15 cellular contexts compared by ENCODE assay signal in genomic region chr4:122830392-122831095, GRCh38. TPM values are rescaled to one million over a fixed set of nuclear protein-coding genes. Genes with fewer than 3 reads are reported as not detected.
A peak's percentile ranks its signal among the peaks of the same experiment; 100 is the strongest.
DNase-seq lines count a peak whose midpoint lies in the region; FAIRE-seq and TF ChIP-seq lines count a peak whose summit lies in the region.
"Had no signal": no experiment of that assay in that cellular context is flagged by ENCODE, and none has a peak within 500 bp of the region (broad histone marks: within the 10 kb centered on the region; RNA-seq: fewer than 3 reads in every experiment).

No MANE protein-coding gene starts in this region.

- no peaks in the 10 kb centered on the region for H3K27me3 ChIP-seq in breast epithelium
- H3K27me3 ChIP-seq in esophagus muscularis mucosa = no peaks in the 10 kb centered on the region
- no peaks in the 10 kb centered on the region for H3K27me3 ChIP-seq in muscle layer of colon (ENCODE audit: control insufficient read depth in 1 of 2, insufficient read depth in 2 of 2, low read length in 2 of 2)
- H3K27me3 ChIP-seq: tibial nerve had no signal

- no TSS peak for BruUV-seq in MCF 10A (replicated peaks; lab: Mats Ljungman, UMichigan)

- peaks cover 6% of the 10 kb centered on the region for H3K36me3 Mint-ChIP-seq in MCF 10A (ENCODE audit: insufficient read depth, unreplicated experiment)

- H3K27ac ChIP-seq in breast epithelium (peak overlapping the region; percentile 77 to 92), esophagus muscularis mucosa (replicated peaks in 1 of 4) (peak overlapping the region; percentile 11 to 91 (median 52)), muscle layer of colon (ENCODE audit: low read depth, low read length) (peak overlapping the region; percentile 35)
- H3K27ac ChIP-seq: KMS-11 had no signal

- intact Hi-C loops in breast epithelium (cut with DNase I; ENCODE audit: low total_unique reads) (no loop called here), MCF 10A (cut with micrococcal nuclease) (loop anchor here (2.0 kb wide), 1 partner anchor 44 kb away; no protein-coding TSS in a partner anchor), esophagus muscularis mucosa (cut with DNase I) (no loop called here)

- no peaks in the 10 kb centered on the region for H3K36me3 ChIP-seq in breast epithelium
- peaks cover 0 to 2% (median 0%) of the 10 kb centered on the region in 4 donors for H3K36me3 ChIP-seq in esophagus muscularis mucosa
- no peaks in the 10 kb centered on the region for H3K36me3 ChIP-seq in muscle layer of colon (ENCODE audit: insufficient read depth, low read length)
- H3K36me3 ChIP-seq: tibial nerve had no signal

- no peak for TF ChIP-seq EP300 in esophagus muscularis mucosa (IDR thresholded peaks at IDR 0.05)

- H3K27ac Mint-ChIP-seq in MCF 10A (ENCODE audit: low read depth, unreplicated experiment) = no peak overlapping the region
- H3K27ac Mint-ChIP-seq: activated CD8-positive, alpha-beta T cell treated with anti-CD3 and anti-CD28 coated beads, Interleukin-2, amount 10 ng/mL, durations not matched to agents 7 days and 5 days had no signal

- H3K4me1 ChIP-seq in breast epithelium = peaks cover 5 to 10% of the 10 kb centered on the region in 2 donors
- peaks cover 4 to 82% (median 78%) of the 10 kb centered on the region in 4 donors for H3K4me1 ChIP-seq in esophagus muscularis mucosa
- peaks cover 62% of the 10 kb centered on the region for H3K4me1 ChIP-seq in muscle layer of colon (ENCODE audit: insufficient read depth, low read length)

- H3K9me3 ChIP-seq in breast epithelium (no peaks in the 10 kb centered on the region), esophagus muscularis mucosa (no peaks in the 10 kb centered on the region), muscle layer of colon (ENCODE audit: low read length) (no peaks in the 10 kb centered on the region)
- H3K9me3 ChIP-seq: tibial nerve had no signal

- FAIRE-seq in GM12892 (lab: Jason Lieb, UNC) = no peak
- FAIRE-seq: A204.1, GM18507 had no signal

- TF ChIP-seq POLR2A in breast epithelium (IDR thresholded peaks at IDR 0.05) (no peak), esophagus muscularis mucosa (IDR thresholded peaks at IDR 0.05; ENCODE audit: low read depth) (no peak), GM12892 (IDR thresholded peaks at IDR 0.05; ENCODE audit: low read depth, low read length) (no peak)

- POLR2A ChIA-PET in MCF 10A (lab: Yijun Ruan, JAX) = interaction anchor here (0.6 to 4.2 kb wide), 16 partner anchors 11 to 84 kb away, joined by 3 to 27 read pairs (median 4); no protein-coding TSS in a partner anchor

- H3K9me3 Mint-ChIP-seq in MCF 10A (ENCODE audit: unreplicated experiment) = no peaks in the 10 kb centered on the region

- DNase-seq in breast epithelium (ENCODE audit: low spot score in 2 of 2) (no peak), MCF 10A (ENCODE audit: unreplicated experiment) (no peak), esophagus muscularis mucosa (ENCODE audit: extremely low spot score) (peak; percentile 70), GM12892 (ENCODE audit: insufficient read length) (no peak), retina (no peak), NCI-H1417 treated with DMSO at 0.1 percent for 48 hours (lab: John Stamatoyannopoulos, UW) (no peak), NCI-H146 treated with DMSO at 0.1 percent for 48 hours (lab: John Stamatoyannopoulos, UW; ENCODE audit: unreplicated experiment) (no peak)
- DNase-seq: activated CD8-positive, alpha-beta T cell treated with anti-CD3 and anti-CD28 coated beads, Interleukin-2, amount 10 ng/mL, durations not matched to agents 7 days and 5 days; NCI-H1436; NCI-H446 had no signal

- no peak overlapping the region for H3K9ac ChIP-seq in muscle layer of colon (ENCODE audit: low read length)
- H3K9ac ChIP-seq: KMS-11 had no signal

- 56% methylated on average over 5 of the region's 5 CpGs for WGBS in esophagus muscularis mucosa

- TF ChIP-seq CTCF in breast epithelium (IDR thresholded peaks at IDR 0.05) (no peak), MCF 10A (IDR thresholded peaks at IDR 0.05; ENCODE audit: unreplicated experiment) (no peak), esophagus muscularis mucosa (IDR thresholded peaks at IDR 0.05) (no peak)

- H3K4me3 ChIP-seq in breast epithelium (peak overlapping the region in 1 of 3 donors; percentile 79), esophagus muscularis mucosa (no peak overlapping the region), muscle layer of colon (ENCODE audit: low read depth in 1 of 2, low read length in 2 of 2) (no peak overlapping the region)
- H3K4me3 ChIP-seq: tibial nerve had no signal

- no peak overlapping the region for H3K4me3 Mint-ChIP-seq in MCF 10A (ENCODE audit: unreplicated experiment)
- H3K4me3 Mint-ChIP-seq: activated CD8-positive, alpha-beta T cell treated with anti-CD3 and anti-CD28 coated beads, Interleukin-2, amount 10 ng/mL, durations not matched to agents 7 days and 5 days had no signal

- CTCF ChIA-PET in MCF 10A (lab: Yijun Ruan, JAX) = interaction anchor here (0.7 to 4.2 kb wide), 5 partner anchors 9 to 227 kb away, joined by 4 to 25 read pairs (median 5); no protein-coding TSS in a partner anchor

- H3K4me1 Mint-ChIP-seq in MCF 10A (ENCODE audit: insufficient read depth, unreplicated experiment) = peaks cover 28% of the 10 kb centered on the region

- H3K27me3 Mint-ChIP-seq in MCF 10A (ENCODE audit: insufficient read depth, unreplicated experiment) = no peaks in the 10 kb centered on the region

RNA-seq across cellular contexts. Expression of gene FGF2, which starts 3.9 kb away (rescaled TPM):
- total RNA-seq in breast epithelium (10 to 100 TPM; 21.6 to 53.6 (median 33.0) TPM), MCF 10A (2022) (132 and 134 TPM in 2 replicates), esophagus muscularis mucosa (10 to 100 TPM; 27.0 to 46.4 (median 32.1) TPM)
- polyA plus RNA-seq in GM12892 (2012; ENCODE audit: missing spikeins) = 1.1 TPM
